In genomic region chr15:39465843-39466242, GRCh38 we compare ENCODE assay signal across 1 cellular context.
TF ChIP-seq lines count a peak whose summit lies in the region.

No MANE protein-coding gene starts in this region.

TF ChIP-seq in IMR-90, 13 proteins besides CTCF, POLR2A, EP300 and RAD21:
- TF ChIP-seq FOS (IDR thresholded peaks at IDR 0.05; ENCODE audit: low read depth, low read length) (no peak), RFX5 (IDR thresholded peaks at IDR 0.05; ENCODE audit: low read depth, low read length) (no peak), BHLHE40 (IDR thresholded peaks at IDR 0.05; ENCODE audit: low read depth, low read length) (no peak), MAZ (IDR thresholded peaks at IDR 0.05; ENCODE audit: borderline replicate concordance, low read depth, low read length) (no peak), CEBPB (IDR thresholded peaks at IDR 0.05; ENCODE audit: low read depth, low read length) (no peak), RCOR1 (IDR thresholded peaks at IDR 0.05; ENCODE audit: insufficient replicate concordance, low read length) (no peak), MAFK (IDR thresholded peaks at IDR 0.05; ENCODE audit: low read depth, low read length) (no peak), MXI1 (IDR thresholded peaks at IDR 0.05; ENCODE audit: borderline replicate concordance, low read depth, low read length) (no peak), NFE2L2 (IDR thresholded peaks at IDR 0.05; ENCODE audit: low read depth, low read length) (no peak), CHD1 (IDR thresholded peaks at IDR 0.05; ENCODE audit: low read depth, low read length) (no peak), SMC3 (IDR thresholded peaks at IDR 0.05; ENCODE audit: low read depth, low read length) (no peak)
- TF ChIP-seq, protein P1, sequence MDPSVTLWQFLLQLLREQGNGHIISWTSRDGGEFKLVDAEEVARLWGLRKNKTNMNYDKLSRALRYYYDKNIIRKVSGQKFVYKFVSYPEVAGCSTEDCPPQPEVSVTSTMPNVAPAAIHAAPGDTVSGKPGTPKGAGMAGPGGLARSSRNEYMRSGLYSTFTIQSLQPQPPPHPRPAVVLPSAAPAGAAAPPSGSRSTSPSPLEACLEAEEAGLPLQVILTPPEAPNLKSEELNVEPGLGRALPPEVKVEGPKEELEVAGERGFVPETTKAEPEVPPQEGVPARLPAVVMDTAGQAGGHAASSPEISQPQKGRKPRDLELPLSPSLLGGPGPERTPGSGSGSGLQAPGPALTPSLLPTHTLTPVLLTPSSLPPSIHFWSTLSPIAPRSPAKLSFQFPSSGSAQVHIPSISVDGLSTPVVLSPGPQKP (IDR thresholded peaks at IDR 0.05; ENCODE audit: borderline replicate concordance, low read depth, low read length) = no peak
- TF ChIP-seq, protein P2, sequence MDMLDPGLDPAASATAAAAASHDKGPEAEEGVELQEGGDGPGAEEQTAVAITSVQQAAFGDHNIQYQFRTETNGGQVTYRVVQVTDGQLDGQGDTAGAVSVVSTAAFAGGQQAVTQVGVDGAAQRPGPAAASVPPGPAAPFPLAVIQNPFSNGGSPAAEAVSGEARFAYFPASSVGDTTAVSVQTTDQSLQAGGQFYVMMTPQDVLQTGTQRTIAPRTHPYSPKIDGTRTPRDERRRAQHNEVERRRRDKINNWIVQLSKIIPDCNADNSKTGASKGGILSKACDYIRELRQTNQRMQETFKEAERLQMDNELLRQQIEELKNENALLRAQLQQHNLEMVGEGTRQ (IDR thresholded peaks at IDR 0.05; ENCODE audit: low read depth, low read length) = no peak
TF ChIP-seq in IMR-90: peak in this region for 0.
